1 cellular context compared by ENCODE assay signal in the genomic region with DNA sequence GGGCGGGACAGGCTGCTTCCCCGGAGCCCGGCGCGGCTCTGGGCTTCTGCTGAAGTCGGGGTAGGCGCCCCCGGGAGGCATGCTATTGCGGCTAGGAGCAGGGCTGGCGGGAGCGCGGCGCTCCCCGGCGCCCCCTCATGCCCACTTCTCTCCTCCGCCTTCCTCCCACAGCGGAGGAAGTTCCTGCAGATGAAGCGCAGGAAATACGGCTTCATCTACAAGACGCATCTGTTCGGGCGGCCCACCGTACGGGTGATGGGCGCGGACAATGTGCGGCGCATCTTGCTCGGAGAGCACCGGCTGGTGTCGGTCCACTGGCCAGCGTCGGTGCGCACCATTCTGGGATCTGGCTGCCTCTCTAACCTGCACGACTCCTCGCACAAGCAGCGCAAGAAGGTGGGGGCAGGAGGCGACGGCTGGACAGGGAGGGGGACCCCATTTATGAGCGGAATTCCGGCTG.
TF ChIP-seq lines count a peak whose summit lies in the region.

No MANE protein-coding gene starts in this region.

TF ChIP-seq in liver, 16 proteins besides CTCF, POLR2A, EP300 and RAD21 (continued from another document):
- TF ChIP-seq, protein P1, sequence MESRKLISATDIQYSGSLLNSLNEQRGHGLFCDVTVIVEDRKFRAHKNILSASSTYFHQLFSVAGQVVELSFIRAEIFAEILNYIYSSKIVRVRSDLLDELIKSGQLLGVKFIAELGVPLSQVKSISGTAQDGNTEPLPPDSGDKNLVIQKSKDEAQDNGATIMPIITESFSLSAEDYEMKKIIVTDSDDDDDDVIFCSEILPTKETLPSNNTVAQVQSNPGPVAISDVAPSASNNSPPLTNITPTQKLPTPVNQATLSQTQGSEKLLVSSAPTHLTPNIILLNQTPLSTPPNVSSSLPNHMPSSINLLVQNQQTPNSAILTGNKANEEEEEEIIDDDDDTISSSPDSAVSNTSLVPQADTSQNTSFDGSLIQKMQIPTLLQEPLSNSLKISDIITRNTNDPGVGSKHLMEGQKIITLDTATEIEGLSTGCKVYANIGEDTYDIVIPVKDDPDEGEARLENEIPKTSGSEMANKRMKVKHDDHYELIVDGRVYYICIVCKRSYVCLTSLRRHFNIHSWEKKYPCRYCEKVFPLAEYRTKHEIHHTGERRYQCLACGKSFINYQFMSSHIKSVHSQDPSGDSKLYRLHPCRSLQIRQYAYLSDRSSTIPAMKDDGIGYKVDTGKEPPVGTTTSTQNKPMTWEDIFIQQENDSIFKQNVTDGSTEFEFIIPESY (IDR thresholded peaks at IDR 0.05): no peak
- no peak for TF ChIP-seq FOXA1 (IDR thresholded peaks at IDR 0.05)
